In the genomic region with DNA sequence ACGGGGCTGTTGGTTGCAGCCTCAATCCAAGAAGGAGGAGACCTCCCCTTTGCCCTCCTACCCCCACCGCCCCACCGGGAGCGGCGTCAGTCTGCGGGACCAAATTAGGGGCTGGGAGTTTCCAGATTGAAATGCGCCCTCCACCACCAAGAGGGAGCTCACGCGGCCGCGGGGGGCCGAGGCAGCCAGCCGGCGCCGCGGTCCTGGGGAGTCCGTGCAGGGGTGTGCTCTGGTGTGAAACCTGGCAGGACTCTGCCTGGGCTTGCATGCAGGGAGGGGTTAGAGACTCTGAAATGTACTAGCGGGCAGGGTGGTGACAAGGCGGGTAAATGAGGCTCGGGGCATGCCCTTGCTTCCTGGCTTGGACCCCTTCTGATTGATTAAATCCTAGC, we compare ENCODE assay signal across 8 cellular contexts. TPM values are rescaled to one million over a fixed set of nuclear protein-coding genes. Genes with fewer than 3 reads are reported as not detected.
DNase-seq lines count a peak whose midpoint lies in the region; ATAC-seq and TF ChIP-seq lines count a peak whose summit lies in the region.

No MANE protein-coding gene starts in this region.

- H3K9me3 ChIP-seq in left ventricle myocardium inferior (replicated peaks), result peaks cover 2% of the 10 kb centered on the region

- H3K4me3 ChIP-seq in H7 (ENCODE audit: insufficient read depth, low read depth, low read length) (peak overlapping the region; percentile 71), left ventricle myocardium inferior (peak overlapping the region; percentile 76), rectal smooth muscle tissue (ENCODE audit: low read length) (peak overlapping the region; percentile 53)

- no peaks in the 10 kb centered on the region for H3K36me3 ChIP-seq in H7 (replicated peaks; ENCODE audit: control insufficient read depth, insufficient read depth, low read length)
- H3K36me3 ChIP-seq in left ventricle myocardium inferior, result no peaks in the 10 kb centered on the region
- H3K36me3 ChIP-seq in rectal smooth muscle tissue (ENCODE audit: control insufficient read depth, insufficient read depth, low read length), result no peaks in the 10 kb centered on the region

- no peak overlapping the region for H3K9ac ChIP-seq in rectal smooth muscle tissue (ENCODE audit: low read length)

- ATAC-seq in GM21360 (IDR thresholded peaks at IDR 0.05; ENCODE audit: unreplicated experiment), result no peak

- peaks cover 26% of the 10 kb centered on the region for H3K4me1 ChIP-seq in left ventricle myocardium inferior
- no peaks in the 10 kb centered on the region for H3K4me1 ChIP-seq in rectal smooth muscle tissue (ENCODE audit: control insufficient read depth, insufficient read depth, low read length)

- no peak for DNase-seq in H7
- DNase-seq in UCSD-AML1 (lab: John Stamatoyannopoulos, UW; ENCODE audit: unreplicated experiment), result peak; percentile 49
- DNase-seq in left ventricle myocardium inferior, result peak; percentile 18
- DNase-seq in effector CD4-positive, alpha-beta T cell, result no peak
- DNase-seq in cerebellar nuclear complex (lab: John Stamatoyannopoulos, UW), result no peak
- DNase-seq in NCI-H446 treated with DMSO at 0.1 percent for 48 hours (lab: John Stamatoyannopoulos, UW), result no peak

- H3K27ac ChIP-seq in left ventricle myocardium inferior (replicated peaks), result peak overlapping the region; percentile 82
- no peak overlapping the region for H3K27ac ChIP-seq in rectal smooth muscle tissue (ENCODE audit: low read depth, low read length)

- peaks cover 33% of the 10 kb centered on the region for H3K27me3 ChIP-seq in H7 (ENCODE audit: control insufficient read depth, insufficient read depth, low read length)
- H3K27me3 ChIP-seq in left ventricle myocardium inferior (ENCODE audit: low read depth), result peaks cover 52% of the 10 kb centered on the region
- peaks cover 13% of the 10 kb centered on the region for H3K27me3 ChIP-seq in rectal smooth muscle tissue (ENCODE audit: control insufficient read depth, insufficient read depth, low read length)

- no peak for TF ChIP-seq CTCF in left ventricle myocardium inferior (IDR thresholded peaks at IDR 0.05; ENCODE audit: borderline replicate concordance)

- intact Hi-C loops in left ventricle myocardium inferior (cut with micrococcal nuclease), result no loop called here

RNA-seq across cellular contexts. Expression of a gene that starts 1.0 kb away (rescaled TPM):
- 22.6 and 29.2 TPM in 2 replicates for total RNA-seq in H7 (2014; rRNA removed; shearing (Covaris generic))
- total RNA-seq in left ventricle myocardium inferior, result 34.1 TPM

Comparison
In these comparisons a context has a peak if more than half of its experiments do, and no peak if none do; other contexts are left out.
1. DNase-seq: peak in UCSD-AML1 (single experiment) and left ventricle myocardium inferior (single experiment); none in H7 (single experiment), effector CD4-positive, alpha-beta T cell (single experiment), cerebellar nuclear complex (0 of 2) and NCI-H446 treated with DMSO at 0.1 percent for 48 hours (single experiment).
2. Peak in every context shown above with its lines, with median percentiles within 50 percentile points of each other: H3K4me3 ChIP-seq.